Comparison of ENCODE assay signal across 8 cellular contexts in genomic region chr17:4739122-4740024, GRCh38. TPM values are rescaled to one million over a fixed set of nuclear protein-coding genes. Genes with fewer than 3 reads are reported as not detected.
DNase-seq lines count a peak whose midpoint lies in the region; ATAC-seq and TF ChIP-seq lines count a peak whose summit lies in the region.

CXCL16 (minus strand) TSS chr17:4739928; CDS start chr17:4739339, 589 bp downstream.
ZMYND15 (plus strand) TSS chr17:4739833; CDS start chr17:4740549, 716 bp downstream.

- peak within 1 kb of the TSS; percentile 42 for H3K27ac Mint-ChIP-seq in T-helper 2 cell treated with Interferon-gamma antibody and Interleukin-4, amounts not matched to agents 5 μg/mL and 100 μg/mL, for 36 hours

- H4K20me1 ChIP-seq in mammary epithelial cell (ENCODE audit: insufficient read depth, low read length): no peaks in the 10 kb centered on the region

- H2AFZ ChIP-seq in mammary epithelial cell (ENCODE audit: low read depth, low read length): peak within 1 kb of the TSS; percentile 98

- ATAC-seq in HG02798 (IDR thresholded peaks at IDR 0.05; ENCODE audit: poor library complexity, unreplicated experiment): peak; percentile 60

- peaks cover 18% of the 10 kb centered on the region for H3K4me1 ChIP-seq in mammary epithelial cell (ENCODE audit: insufficient read depth, low read length)
- peaks cover 5 to 63% (median 32%) of the 10 kb centered on the region in 6 donors for H3K4me1 ChIP-seq in spleen

- DNase-seq in CD1c-positive myeloid dendritic cell (ENCODE audit: extremely low spot score) (peak; percentile 90), mammary epithelial cell (peak; percentile 52), iris pigment epithelial cell (ENCODE audit: low read depth) (peak; percentile 36), spleen (peak; percentile 95), UCSD-AML1 (lab: John Stamatoyannopoulos, UW; ENCODE audit: unreplicated experiment) (no peak), KBM-7 (no peak)
- DNase-seq in T-helper 2 cell treated with Interferon-gamma antibody and Interleukin-4, amounts not matched to agents 5 μg/mL and 100 μg/mL, for 36 hours (ENCODE audit: low spot score): peak; percentile 49

- TSS peak; percentile 37 for BruUV-seq in mammary epithelial cell (replicated peaks; lab: Mats Ljungman, UMichigan)

- in situ Hi-C loops in mammary epithelial cell (cut with MboI; ENCODE audit: low sequenced_read_pairs in 2 of 2) (loop anchor here (10.0 kb wide), 1 partner anchor 145 kb away; no protein-coding TSS in a partner anchor), KBM-7 (cut with MboI; ENCODE audit: low pct_unique_long_range_greater_than_20kb, low sequenced_read_pairs) (no loop called here)

- intact Hi-C loops in mammary epithelial cell (cut with micrococcal nuclease) (loop anchor here (10.0 kb wide), 1 partner anchor 325 kb away; no protein-coding TSS in a partner anchor), spleen (cut with DNase I; ENCODE audit: low total_unique reads) (loop anchor here (10.0 kb wide), 1 partner anchor 45 kb away; the partner anchor contains the start of genes GLTPD2 and VMO1)

- peak within 1 kb of the TSS; percentile 100 for H3K4me2 ChIP-seq in mammary epithelial cell (ENCODE audit: insufficient read depth, low read depth, low read length)

- H3K27me3 Mint-ChIP-seq in T-helper 2 cell treated with Interferon-gamma antibody and Interleukin-4, amounts not matched to agents 5 μg/mL and 100 μg/mL, for 36 hours (ENCODE audit: low read depth): peaks cover 37% of the 10 kb centered on the region

- CTCF ChIA-PET in mammary epithelial cell (lab: Charles Lee; ENCODE audit: low non-redundant PET): no interaction called here

- TF ChIP-seq POLR2A in spleen (IDR thresholded peaks at IDR 0.05): no peak

- no peak for TF ChIP-seq CTCF in mammary epithelial cell (conservative IDR thresholded peaks at IDR 0.05 in 1 of 2, IDR thresholded peaks at IDR 0.05 in 1 of 2; ENCODE audit: extremely low read depth in 1 of 2, insufficient read depth in 1 of 2, low read depth in 1 of 2, low read length in 2 of 2)
- TF ChIP-seq CTCF in spleen (IDR thresholded peaks at IDR 0.05 in 8 of 11, conservative IDR thresholded peaks at IDR 0.05 in 3 of 11): no peak

- dilution Hi-C loops in mammary epithelial cell (cut with HindIII; ENCODE audit: low sequenced_read_pairs): no loop called here

- H3K9me3 Mint-ChIP-seq in T-helper 2 cell treated with Interferon-gamma antibody and Interleukin-4, amounts not matched to agents 5 μg/mL and 100 μg/mL, for 36 hours: no peaks in the 10 kb centered on the region

- peak within 1 kb of the TSS; percentile 87 for H3K4me3 Mint-ChIP-seq in T-helper 2 cell treated with Interferon-gamma antibody and Interleukin-4, amounts not matched to agents 5 μg/mL and 100 μg/mL, for 36 hours

- WGBS in mammary epithelial cell (ENCODE audit: low coverage, missing lambda C conversion rate): 0% methylated on average over 28 of the region's 100 CpGs
- WGBS in spleen, 5 donors: 0 to 1% (median 1%) methylated on average over 45 to 100 of the region's 100 CpGs

- H3K36me3 ChIP-seq in mammary epithelial cell (ENCODE audit: insufficient read depth, low read length) (no peaks in the 10 kb centered on the region), spleen (peaks cover 0 to 12% (median 0%) of the 10 kb centered on the region in 6 donors)

- H3K4me1 Mint-ChIP-seq in T-helper 2 cell treated with Interferon-gamma antibody and Interleukin-4, amounts not matched to agents 5 μg/mL and 100 μg/mL, for 36 hours (ENCODE audit: low read depth): peaks cover 18% of the 10 kb centered on the region

- H3K9ac ChIP-seq in mammary epithelial cell (ENCODE audit: insufficient read depth, low read length): peak within 1 kb of the TSS; percentile 73

- no peaks in the 10 kb centered on the region for H3K79me2 ChIP-seq in mammary epithelial cell (ENCODE audit: insufficient read depth, low read length)

- H3K9me3 ChIP-seq in mammary epithelial cell (replicated peaks; ENCODE audit: insufficient read depth, low read length): no peaks in the 10 kb centered on the region
- H3K9me3 ChIP-seq in spleen: no peaks in the 10 kb centered on the region

- no peaks in the 10 kb centered on the region for H3K36me3 Mint-ChIP-seq in T-helper 2 cell treated with Interferon-gamma antibody and Interleukin-4, amounts not matched to agents 5 μg/mL and 100 μg/mL, for 36 hours (ENCODE audit: low read depth)

- H3K4me3 ChIP-seq in mammary epithelial cell (replicated peaks in 1 of 3; ENCODE audit: insufficient read depth in 1 of 3, low read depth in 2 of 3, low read length in 3 of 3) (peak within 1 kb of the TSS; percentile 54 to 74 (median 69)), spleen (peak within 1 kb of the TSS; percentile 60 to 91 (median 80))

- H3K27me3 ChIP-seq in mammary epithelial cell (ENCODE audit: insufficient read depth, low read length) (no peaks in the 10 kb centered on the region), spleen (replicated peaks in 1 of 7) (peaks cover 0 to 45% (median 0%) of the 10 kb centered on the region in 7 donors)

- peak within 1 kb of the TSS; percentile 56 for H3K27ac ChIP-seq in mammary epithelial cell (ENCODE audit: insufficient read depth, low read depth, low read length)
- peak within 1 kb of the TSS in 7 of 8 donors; percentile 52 to 87 (median 78) for H3K27ac ChIP-seq in spleen

RNA-seq across cellular contexts. Expression of gene CXCL16, which starts in this region (rescaled TPM):
- total RNA-seq in mammary epithelial cell (10 to 100 TPM; 12.7 to 20.2 TPM), spleen (100 to 1,000 TPM in 1 of 7 donors, 10 to 100 TPM in 6; 45.5 to 104 (median 70.5) TPM)
- polyA plus RNA-seq in mammary epithelial cell (13.1 TPM), spleen (10 to 100 TPM; 11.5 to 29.0 (median 17.2) TPM)
- 57.9 TPM for polyA minus RNA-seq in mammary epithelial cell

RNA-seq across cellular contexts. Expression of gene ZMYND15, which starts in this region (rescaled TPM):
- total RNA-seq in mammary epithelial cell (under 1 TPM; 0.33 to 0.52 TPM), spleen (10 to 100 TPM in 1 of 7 donors, 1 to 10 TPM in 6; 3.8 to 11.5 (median 5.2) TPM)
- polyA plus RNA-seq in mammary epithelial cell (0.24 TPM), spleen (1 to 10 TPM; 1.8 to 3.1 (median 2.2) TPM)
- polyA minus RNA-seq in mammary epithelial cell: not detected

Comparison
In these comparisons a context has a peak if more than half of its experiments do, and no peak if none do; other contexts are left out.
1. DNase-seq: peak in CD1c-positive myeloid dendritic cell (single experiment), T-helper 2 cell treated with Interferon-gamma antibody and Interleukin-4, amounts not matched to agents 5 μg/mL and 100 μg/mL, for 36 hours (single experiment), mammary epithelial cell (single experiment), iris pigment epithelial cell (single experiment) and spleen (single experiment); none in UCSD-AML1 (single experiment) and KBM-7 (single experiment).